Comparison of ENCODE assay signal across 8 cellular contexts in genomic region chr22:45208993-45209838, GRCh38. TPM values are rescaled to one million over a fixed set of nuclear protein-coding genes. Genes with fewer than 3 reads are reported as not detected.
A peak's percentile ranks its signal among the peaks of the same experiment; 100 is the strongest.
DNase-seq lines count a peak whose midpoint lies in the region; ATAC-seq and TF ChIP-seq lines count a peak whose summit lies in the region.

No MANE protein-coding gene starts in this region.

- CTCF ChIA-PET in CD4-positive, alpha-beta memory T cell (lab: Charles Lee; ENCODE audit: partially characterized antibody) = interaction anchor here (0.7 to 1.5 kb wide), 6 partner anchors 17 to 137 kb away, joined by 3 to 4 read pairs (median 3); no protein-coding TSS in a partner anchor

- DNase-seq in CD4-positive, alpha-beta memory T cell = peak in 4 of 5 donors; percentile 6 to 23 (median 12)
- DNase-seq in KBM-7 = peak; percentile 39
- DNase-seq in activated CD8-positive, alpha-beta memory T cell treated with anti-CD3 and anti-CD28 coated beads, Interleukin-2, amount 50 U/mL, for 4 hours = peak; percentile 31
- peak; percentile 59 for DNase-seq in fibroblast of peridontal ligament (ENCODE audit: extremely low read depth)
- no peak for DNase-seq in progenitor cell of endocrine pancreas (ENCODE audit: low spot score, unreplicated experiment)

- no peak overlapping the region for H3K27ac ChIP-seq in CD4-positive, alpha-beta memory T cell (ENCODE audit: low read depth, low read length)

- no peaks in the 10 kb centered on the region for H3K4me1 ChIP-seq in CD4-positive, alpha-beta memory T cell (ENCODE audit: insufficient read depth, low read length)

- H3K4me1 Mint-ChIP-seq in CD4-positive, alpha-beta memory T cell = peaks cover 0 to 7% (median 3%) of the 10 kb centered on the region in 4 donors
- peaks cover 5% of the 10 kb centered on the region for H3K4me1 Mint-ChIP-seq in progenitor cell of endocrine pancreas (ENCODE audit: low read depth)

- no peaks in the 10 kb centered on the region for H3K27me3 ChIP-seq in CD4-positive, alpha-beta memory T cell (ENCODE audit: insufficient read depth, low read length)

- POLR2A ChIA-PET in CD4-positive, alpha-beta memory T cell (lab: Charles Lee; ENCODE audit: partially characterized antibody) = no interaction called here

- intact Hi-C loops in CD4-positive, alpha-beta memory T cell (cut with micrococcal nuclease) = loop anchor here (1.0 kb wide), 1 partner anchor 36 kb away; no protein-coding TSS in a partner anchor

- in situ Hi-C loops in KBM-7 (cut with MboI; ENCODE audit: low pct_unique_long_range_greater_than_20kb, low sequenced_read_pairs) = no loop called here

- peaks cover 12 to 18% of the 10 kb centered on the region in 2 donors for H3K36me3 Mint-ChIP-seq in CD4-positive, alpha-beta memory T cell
- peaks cover 4% of the 10 kb centered on the region for H3K36me3 Mint-ChIP-seq in progenitor cell of endocrine pancreas (ENCODE audit: insufficient read depth)

- no peaks in the 10 kb centered on the region for H3K9me3 Mint-ChIP-seq in CD4-positive, alpha-beta memory T cell
- no peaks in the 10 kb centered on the region for H3K9me3 Mint-ChIP-seq in progenitor cell of endocrine pancreas (ENCODE audit: low read depth)

- peak; percentile 69 for TF ChIP-seq CTCF in progenitor cell of endocrine pancreas (IDR thresholded peaks at IDR 0.05; ENCODE audit: unreplicated experiment)

- H3K27me3 Mint-ChIP-seq in CD4-positive, alpha-beta memory T cell = no peaks in the 10 kb centered on the region
- peaks cover 8% of the 10 kb centered on the region for H3K27me3 Mint-ChIP-seq in progenitor cell of endocrine pancreas

- H3K9me3 ChIP-seq in CD4-positive, alpha-beta memory T cell (ENCODE audit: control insufficient read depth in 1 of 2, low read length in 2 of 2) = no peaks in the 10 kb centered on the region

- H3K27ac Mint-ChIP-seq in CD4-positive, alpha-beta memory T cell = peak overlapping the region in 2 of 7 donors; percentile 52
- H3K27ac Mint-ChIP-seq in progenitor cell of endocrine pancreas = no peak overlapping the region

- no peak overlapping the region for H3K4me3 Mint-ChIP-seq in CD4-positive, alpha-beta memory T cell
- no peak overlapping the region for H3K4me3 Mint-ChIP-seq in progenitor cell of endocrine pancreas (ENCODE audit: low read depth)

- H3K36me3 ChIP-seq in CD4-positive, alpha-beta memory T cell (ENCODE audit: insufficient read depth, low read length) = peaks cover 3% of the 10 kb centered on the region

- no peak overlapping the region for H3K4me3 ChIP-seq in CD4-positive, alpha-beta memory T cell (ENCODE audit: low read length in 2 of 2)

- no peak for ATAC-seq in HG03354 (IDR thresholded peaks at IDR 0.05; ENCODE audit: poor library complexity, severe bottlenecking, unreplicated experiment)
- ATAC-seq in GM19023 (IDR thresholded peaks at IDR 0.05; ENCODE audit: unreplicated experiment) = no peak
- ATAC-seq in GM19452 (IDR thresholded peaks at IDR 0.05; ENCODE audit: unreplicated experiment) = no peak

RNA-seq across cellular contexts. Expression of gene KIAA0930, which starts 31.5 kb away (rescaled TPM):
- 10 to 100 TPM; 27.9 to 36.7 TPM for total RNA-seq in CD4-positive, alpha-beta memory T cell
- polyA plus RNA-seq in CD4-positive, alpha-beta memory T cell = 1 to 10 TPM; 1.2 to 1.7 TPM
- 44.1 and 45.3 TPM in 2 replicates for total RNA-seq in progenitor cell of endocrine pancreas

RNA-seq across cellular contexts. Expression of gene NUP50, which starts 45.5 kb away (rescaled TPM):
- total RNA-seq in CD4-positive, alpha-beta memory T cell = 100 to 1,000 TPM; 142 to 158 TPM
- 10 to 100 TPM; 40.1 to 63.3 TPM for polyA plus RNA-seq in CD4-positive, alpha-beta memory T cell
- 62.6 and 65.1 TPM in 2 replicates for total RNA-seq in progenitor cell of endocrine pancreas
